ENCODE assay signal across 10 cellular contexts in genomic region chr6:165426892-165427291, GRCh38.
"Had no signal": no experiment of that assay in that cellular context is flagged by ENCODE, and none has a peak within 500 bp of the region (broad histone marks: within the 10 kb centered on the region; RNA-seq: fewer than 3 reads in every experiment).

No MANE protein-coding gene starts in this region.

- ATAC-seq: GM23338, HepG2 had no signal

- FAIRE-seq: H1, H54, HepG2 had no signal

- H3K36me3 Mint-ChIP-seq: IgD-negative memory B cell had no signal

- H3K9me3 Mint-ChIP-seq: GM23338, H9 had no signal

- H3K27ac Mint-ChIP-seq: GM23338, H9, HFFc6, IgD-negative memory B cell had no signal

- H3K4me3 Mint-ChIP-seq: GM23338, H9, HFFc6, IgD-negative memory B cell had no signal

- H3K27me3 Mint-ChIP-seq: IgD-negative memory B cell had no signal

- H3K27ac ChIP-seq: HL-60 had no signal

- H3K4me3 ChIP-seq: GM23338 had no signal

- H3K4me1 Mint-ChIP-seq: H9, IgD-negative memory B cell had no signal

- DNase-seq: H9, HCEC 1CT, HFFc6, KBM-7 had no signal
